In genomic region chr21:41729701-41730368, GRCh38 we compare ENCODE assay signal across 26 cellular contexts. TPM values are rescaled to one million over a fixed set of nuclear protein-coding genes. Genes with fewer than 3 reads are reported as not detected.
"Had no signal": no experiment of that assay in that cellular context is flagged by ENCODE, and none has a peak within 500 bp of the region (broad histone marks: within the 10 kb centered on the region; RNA-seq: fewer than 3 reads in every experiment).

No MANE protein-coding gene starts in this region.

- H3K27ac ChIP-seq: gastroesophageal sphincter, heart left ventricle, ovary, psoas muscle, right atrium auricular region, thyroid gland had no signal

- H3K27ac Mint-ChIP-seq: activated naive CD4-positive, alpha-beta T cell treated with anti-CD3 and anti-CD28 coated beads for 36 hours; activated naive CD8-positive, alpha-beta T cell treated with anti-CD3 and anti-CD28 coated beads, Interleukin-2, amount 10 ng/mL, durations not matched to agents 7 days and 5 days; activated T-cell treated with anti-CD3 and anti-CD28 coated beads, Interleukin-2, amount 50 U/mL, for 72 hours; natural killer cell treated with Interleukin-12 subunit alpha and Interleukin-12 subunit beta and Interleukin-15 and Interleukin-18, amount 100 ng/mL, for 72 hours; T-helper 1 cell treated with Interleukin-12 subunit alpha and Interleukin-12 subunit beta and Interleukin-4 antibody, amounts not matched to agents 30 μg/mL and 1 μg/mL, for 36 hours; WTC11 had no signal

- H3K4me3 Mint-ChIP-seq: activated naive CD4-positive, alpha-beta T cell treated with anti-CD3 and anti-CD28 coated beads for 36 hours; activated naive CD8-positive, alpha-beta T cell treated with anti-CD3 and anti-CD28 coated beads, Interleukin-2, amount 10 ng/mL, durations not matched to agents 7 days and 5 days; activated T-cell treated with anti-CD3 and anti-CD28 coated beads, Interleukin-2, amount 50 U/mL, for 72 hours; natural killer cell treated with Interleukin-12 subunit alpha and Interleukin-12 subunit beta and Interleukin-15 and Interleukin-18, amount 100 ng/mL, for 72 hours; T-helper 1 cell treated with Interleukin-12 subunit alpha and Interleukin-12 subunit beta and Interleukin-4 antibody, amounts not matched to agents 30 μg/mL and 1 μg/mL, for 36 hours; WTC11 had no signal

- DNase-seq: activated CD4-positive, alpha-beta T cell treated with anti-CD3 and anti-CD28 coated beads, Interleukin-2, amount 50 U/mL, for 48 hours; activated effector memory CD4-positive, alpha-beta T cell treated with Interleukin-2 at 50 U/mL for 16 hours; activated naive CD4-positive, alpha-beta T cell treated with anti-CD3 and anti-CD28 coated beads for 36 hours; activated naive CD8-positive, alpha-beta T cell treated with anti-CD3 and anti-CD28 coated beads, Interleukin-2, amount 10 ng/mL, durations not matched to agents 7 days and 5 days; activated T-cell treated with anti-CD3 and anti-CD28 coated beads, Interleukin-2, amount 50 U/mL, for 72 hours; amniotic stem cell; cerebellar nuclear complex; cortex of kidney; heart left ventricle; islet precursor cell; ovary; stimulated activated CD4-positive, alpha-beta T cell treated with anti-CD3 and anti-CD28 coated beads, Interleukin-12 subunit alpha, Interleukin-12 subunit beta, amount 100 ng/mL, for 4 hours; stimulated activated CD4-positive, alpha-beta T cell treated with anti-CD3 and anti-CD28 coated beads, Interleukin-4, amount 100 ng/mL, for 4 hours; stimulated activated naive CD8-positive, alpha-beta T cell treated with anti-CD3 and anti-CD28 coated beads, Interleukin-15, Interleukin-2, amounts not matched to agents 100 U/mL and 50 U/mL, for 24 hours; substantia nigra; T1000; thyroid gland had no signal

- H3K4me1 ChIP-seq: psoas muscle, thyroid gland had no signal

- H3K36me3 ChIP-seq: gastroesophageal sphincter, heart left ventricle, ovary, right atrium auricular region, thyroid gland had no signal

- ATAC-seq: activated T-cell treated with anti-CD3 and anti-CD28 coated beads, Interleukin-2, amount 50 U/mL, for 72 hours; esophagus mucosa; gastroesophageal sphincter; heart left ventricle; left lobe of liver; natural killer cell treated with Interleukin-12 subunit alpha and Interleukin-12 subunit beta and Interleukin-15 and Interleukin-18, amount 100 ng/mL, for 72 hours; psoas muscle; stimulated activated naive CD8-positive, alpha-beta T cell treated with anti-CD3 and anti-CD28 coated beads, Interleukin-15, Interleukin-2, amounts not matched to agents 100 U/mL and 50 U/mL, for 24 hours; WTC11 had no signal

- H3K27me3 ChIP-seq: ovary, right atrium auricular region, thyroid gland had no signal

- H3K36me3 Mint-ChIP-seq: activated naive CD8-positive, alpha-beta T cell treated with anti-CD3 and anti-CD28 coated beads, Interleukin-2, amount 10 ng/mL, durations not matched to agents 7 days and 5 days; natural killer cell treated with Interleukin-12 subunit alpha and Interleukin-12 subunit beta and Interleukin-15 and Interleukin-18, amount 100 ng/mL, for 72 hours; WTC11 had no signal

- H3K4me1 Mint-ChIP-seq: activated naive CD8-positive, alpha-beta T cell treated with anti-CD3 and anti-CD28 coated beads, Interleukin-2, amount 10 ng/mL, durations not matched to agents 7 days and 5 days had no signal

- H3K9me3 ChIP-seq: ovary, psoas muscle, thyroid gland had no signal

- H3K4me3 ChIP-seq: gastroesophageal sphincter, heart left ventricle, lung, ovary, psoas muscle, right atrium auricular region, thyroid gland had no signal

RNA-seq across cellular contexts. Expression of gene RIPK4, which starts 37.0 kb away (rescaled TPM):
- total RNA-seq: psoas muscle had no signal
